ENCODE assay signal across 33 cellular contexts in genomic region chr2:215391531-215391930, GRCh38. TPM values are rescaled to one million over a fixed set of nuclear protein-coding genes. Genes with fewer than 3 reads are reported as not detected.
A peak's percentile ranks its signal among the peaks of the same experiment; 100 is the strongest.
DNase-seq lines count a peak whose midpoint lies in the region; ATAC-seq and TF ChIP-seq lines count a peak whose summit lies in the region.
"Had no signal": no experiment of that assay in that cellular context is flagged by ENCODE, and none has a peak within 500 bp of the region (broad histone marks: within the 10 kb centered on the region; RNA-seq: fewer than 3 reads in every experiment).

No MANE protein-coding gene starts in this region.

- no peak overlapping the region for H3K4me3 ChIP-seq in RWPE2 (ENCODE audit: severe bottlenecking)
- H3K4me3 ChIP-seq: esophagus muscularis mucosa, heart right ventricle, mucosa of descending colon, right atrium auricular region, SK-N-MC, testis, vagina had no signal

- H3K27ac ChIP-seq in RWPE2 (ENCODE audit: poor library complexity, severe bottlenecking) = peak overlapping the region; percentile 14
- H3K27ac ChIP-seq: esophagus muscularis mucosa, heart right ventricle, right atrium auricular region, SK-N-MC, testis, vagina had no signal

- peaks cover 7% of the 10 kb centered on the region for H3K27me3 Mint-ChIP-seq in activated CD4-positive, alpha-beta T cell treated with anti-CD3 and anti-CD28 coated beads, Interleukin-2, amount 10 ng/mL, durations not matched to agents 24 days and 14 days
- H3K27me3 Mint-ChIP-seq: B cell had no signal

- H3K36me3 Mint-ChIP-seq in activated CD4-positive, alpha-beta T cell treated with anti-CD3 and anti-CD28 coated beads, Interleukin-2, amount 10 ng/mL, durations not matched to agents 24 days and 14 days (ENCODE audit: low read depth) = no peaks in the 10 kb centered on the region
- H3K36me3 Mint-ChIP-seq: CD8-positive, alpha-beta T cell had no signal

- H3K27me3 ChIP-seq in RWPE2 (ENCODE audit: insufficient read depth, poor library complexity, severe bottlenecking) = no peaks in the 10 kb centered on the region
- H3K27me3 ChIP-seq: esophagus muscularis mucosa, heart right ventricle, right atrium auricular region, testis, vagina had no signal

- no peaks in the 10 kb centered on the region for H3K4me1 Mint-ChIP-seq in activated CD4-positive, alpha-beta T cell treated with anti-CD3 and anti-CD28 coated beads, Interleukin-2, amount 10 ng/mL, durations not matched to agents 24 days and 14 days
- H3K4me1 Mint-ChIP-seq: central memory CD8-positive, alpha-beta T cell; nephron had no signal

- no peaks in the 10 kb centered on the region for H3K9me3 ChIP-seq in RWPE2 (ENCODE audit: severe bottlenecking)
- H3K9me3 ChIP-seq: esophagus muscularis mucosa, heart right ventricle, mucosa of descending colon, right atrium auricular region, testis, vagina had no signal

- ATAC-seq in GM18867 (IDR thresholded peaks at IDR 0.05; ENCODE audit: unreplicated experiment) (peak; percentile 42), RWPE2 (ENCODE audit: low read depth) (peak; percentile 39; the same call in 1 of the 3 replicates), SK-N-SH treated with all-trans-retinoic acid at 6 μM for 48 hours (no peak), HG02623 (IDR thresholded peaks at IDR 0.05; ENCODE audit: unreplicated experiment) (no peak)
- ATAC-seq: activated T-cell treated with anti-CD3 and anti-CD28 coated beads, Interleukin-2, amount 50 U/mL, for 72 hours; CD8-positive, alpha-beta T cell; heart right ventricle; mucosa of descending colon had no signal

- H3K27ac Mint-ChIP-seq in activated CD4-positive, alpha-beta T cell treated with anti-CD3 and anti-CD28 coated beads, Interleukin-2, amount 10 ng/mL, durations not matched to agents 24 days and 14 days = no peak overlapping the region
- H3K27ac Mint-ChIP-seq: activated T-cell treated with anti-CD3 and anti-CD28 coated beads, Interleukin-2, amount 50 U/mL, for 72 hours; B cell; CD8-positive, alpha-beta T cell; dendritic cell treated with granulocyte-macrophage colony-stimulating factor and Interleukin-4, amounts not matched to agents 40 ng/mL and 50 ng/mL, for 4 days; nephron; stimulated activated naive CD8-positive, alpha-beta T cell treated with anti-CD3 and anti-CD28 coated beads, Interleukin-15, Interleukin-2, amounts not matched to agents 100 ng/mL and 50 ng/mL, for 24 hours; T-helper 1 cell treated with Interleukin-12 subunit alpha and Interleukin-12 subunit beta and Interleukin-4 antibody, amounts not matched to agents 30 μg/mL and 1 μg/mL, for 36 hours had no signal

- no peaks in the 10 kb centered on the region for H3K4me1 ChIP-seq in RWPE2 (ENCODE audit: insufficient read depth, poor library complexity, severe bottlenecking)
- H3K4me1 ChIP-seq: heart right ventricle, right atrium auricular region, testis, vagina had no signal

- DNase-seq in RWPE2 (ENCODE audit: low spot score) (no peak), islet precursor cell (peak; percentile 72), renal cortical epithelial cell (ENCODE audit: low read depth) (peak; percentile 41), MV-4-11 (lab: John Stamatoyannopoulos, UW) (no peak)
- DNase-seq in activated CD4-positive, alpha-beta T cell treated with anti-CD3 and anti-CD28 coated beads, Interleukin-2, amount 10 ng/mL, durations not matched to agents 24 days and 14 days = no peak
- DNase-seq: ACHN; activated CD4-positive, alpha-beta T cell treated with anti-CD3 and anti-CD28 coated beads, Interleukin-2, amount 50 U/mL, for 4 hours; activated T-cell treated with anti-CD3 and anti-CD28 coated beads, Interleukin-2, amount 50 U/mL, for 72 hours; CD8-positive, alpha-beta T cell; foreskin melanocyte; heart right ventricle; KG1; mucosa of descending colon; NCI-H1105; NCI-H187; NCI-H2171 treated with DMSO at 0.1 percent for 48 hours; NCI-H510A; OCI-M1; stimulated activated CD4-positive, alpha-beta T cell treated with anti-CD3 and anti-CD28 coated beads, Interleukin-1b, Interleukin-23, amount 100 ng/mL, for 48 hours; testis had no signal

- intact Hi-C loops in activated CD4-positive, alpha-beta T cell treated with anti-CD3 and anti-CD28 coated beads, Interleukin-2, amount 10 ng/mL, durations not matched to agents 24 days and 14 days (cut with micrococcal nuclease) = no loop called here

- TF ChIP-seq CTCF in RWPE2 (IDR thresholded peaks at IDR 0.05; ENCODE audit: poor library complexity, severe bottlenecking) = no peak

- no peaks in the 10 kb centered on the region for H3K9me3 Mint-ChIP-seq in activated CD4-positive, alpha-beta T cell treated with anti-CD3 and anti-CD28 coated beads, Interleukin-2, amount 10 ng/mL, durations not matched to agents 24 days and 14 days
- H3K9me3 Mint-ChIP-seq: activated T-cell treated with anti-CD3 and anti-CD28 coated beads, Interleukin-2, amount 50 U/mL, for 72 hours; CD8-positive, alpha-beta T cell; central memory CD8-positive, alpha-beta T cell; dendritic cell treated with granulocyte-macrophage colony-stimulating factor and Interleukin-4, amounts not matched to agents 40 ng/mL and 50 ng/mL, for 4 days; nephron; stimulated activated naive CD8-positive, alpha-beta T cell treated with anti-CD3 and anti-CD28 coated beads, Interleukin-15, Interleukin-2, amounts not matched to agents 100 ng/mL and 50 ng/mL, for 24 hours; T-helper 1 cell treated with Interleukin-12 subunit alpha and Interleukin-12 subunit beta and Interleukin-4 antibody, amounts not matched to agents 30 μg/mL and 1 μg/mL, for 36 hours had no signal

- no peak overlapping the region for H3K4me3 Mint-ChIP-seq in activated CD4-positive, alpha-beta T cell treated with anti-CD3 and anti-CD28 coated beads, Interleukin-2, amount 10 ng/mL, durations not matched to agents 24 days and 14 days
- H3K4me3 Mint-ChIP-seq: activated T-cell treated with anti-CD3 and anti-CD28 coated beads, Interleukin-2, amount 50 U/mL, for 72 hours; B cell; CD8-positive, alpha-beta T cell; central memory CD8-positive, alpha-beta T cell; dendritic cell treated with granulocyte-macrophage colony-stimulating factor and Interleukin-4, amounts not matched to agents 40 ng/mL and 50 ng/mL, for 4 days; nephron; stimulated activated naive CD8-positive, alpha-beta T cell treated with anti-CD3 and anti-CD28 coated beads, Interleukin-15, Interleukin-2, amounts not matched to agents 100 ng/mL and 50 ng/mL, for 24 hours; T-helper 1 cell treated with Interleukin-12 subunit alpha and Interleukin-12 subunit beta and Interleukin-4 antibody, amounts not matched to agents 30 μg/mL and 1 μg/mL, for 36 hours had no signal

- H3K36me3 ChIP-seq in RWPE2 (ENCODE audit: low read depth) = peaks cover 100% of the 10 kb centered on the region

TF ChIP-seq in SK-N-SH treated with all-trans-retinoic acid at 6 μM for 48 hours, 23 proteins besides CTCF, POLR2A, EP300 and RAD21:
- no peak for TF ChIP-seq POU6F1 (CRISPR knock-in tag; IDR thresholded peaks at IDR 0.05; ENCODE audit: borderline replicate concordance, low read depth)

RNA-seq across cellular contexts. Expression of gene FN1, which starts 44.3 kb away (rescaled TPM):
- 4,728 and 9,084 TPM in 2 replicates for total RNA-seq in renal cortical epithelial cell
- total RNA-seq in activated CD4-positive, alpha-beta T cell treated with anti-CD3 and anti-CD28 coated beads, Interleukin-2, amount 10 ng/mL, durations not matched to agents 24 days and 14 days = 1.0 and 1.6 TPM in 2 replicates
- total RNA-seq: CD8-positive, alpha-beta T cell had no signal

Comparison
In these comparisons a context has a peak if more than half of its experiments do, and no peak if none do; other contexts are left out.
1. ATAC-seq: peak in GM18867 (single experiment) and RWPE2 (single experiment); none in SK-N-SH treated with all-trans-retinoic acid at 6 μM for 48 hours (single experiment) and HG02623 (single experiment).
2. DNase-seq: peak in islet precursor cell (single experiment) and renal cortical epithelial cell (single experiment); none in RWPE2 (single experiment), activated CD4-positive, alpha-beta T cell treated with anti-CD3 and anti-CD28 coated beads, Interleukin-2, amount 10 ng/mL, durations not matched to agents 24 days and 14 days (single experiment) and MV-4-11 (single experiment).
3. RNA of gene FN1, which starts 44.3 kb away (total RNA-seq): 4,728 to 9,084 TPM in renal cortical epithelial cell; 1.0 to 1.6 TPM in activated CD4-positive, alpha-beta T cell treated with anti-CD3 and anti-CD28 coated beads, Interleukin-2, amount 10 ng/mL, durations not matched to agents 24 days and 14 days; every median in the first group is over 1,000 times any median in the second.